ENCODE assay signal across 2 cellular contexts in the genomic region with DNA sequence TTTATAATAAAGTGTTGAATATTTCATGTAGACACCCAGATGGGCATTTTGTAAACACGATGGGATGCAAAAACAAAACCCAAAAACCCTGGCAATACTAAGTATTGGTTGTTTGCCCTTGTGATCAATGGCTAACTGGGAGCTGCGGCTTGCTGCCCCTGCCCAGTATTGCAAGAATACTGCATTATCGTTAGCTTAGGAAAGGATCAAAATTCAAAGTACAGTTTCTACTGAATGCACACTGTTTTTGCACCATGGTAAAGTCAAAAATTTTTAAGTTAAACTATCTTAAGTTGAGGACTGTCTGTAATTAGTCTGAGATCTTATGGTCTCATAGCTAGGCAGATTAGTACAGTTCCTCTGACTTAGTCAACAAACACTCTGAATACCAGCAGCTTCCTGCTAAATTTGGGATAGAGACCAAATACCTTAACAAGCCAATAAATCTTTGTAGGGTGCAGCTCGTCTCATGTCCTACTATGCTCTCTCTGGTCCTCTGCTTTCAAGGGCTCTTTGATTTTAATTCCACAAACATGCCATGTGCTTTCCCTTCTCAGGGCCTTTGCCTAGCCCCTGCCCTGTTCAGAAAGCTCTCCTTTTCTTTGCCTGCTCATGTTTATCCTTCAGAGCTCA.
A peak's percentile ranks its signal among the peaks of the same experiment; 100 is the strongest.
TF ChIP-seq lines count a peak whose summit lies in the region.

No MANE protein-coding gene starts in this region.

TF ChIP-seq in liver, 16 proteins besides CTCF, POLR2A, EP300 and RAD21:
- TF ChIP-seq NR2F2 (IDR thresholded peaks at IDR 0.05) (no peak), SP1 (IDR thresholded peaks at IDR 0.05) (peak; percentile 57), HNF4A (conservative IDR thresholded peaks at IDR 0.05) (peak; percentile 74 to 80), GABPA (IDR thresholded peaks at IDR 0.05 in 1 of 2, conservative IDR thresholded peaks at IDR 0.05 in 1 of 2) (no peak)

TF ChIP-seq in HepG2, 621 proteins besides CTCF, POLR2A, EP300 and RAD21:
- no peak for TF ChIP-seq ZNF572 (CRISPR knock-in tag; IDR thresholded peaks at IDR 0.05)
- no peak for TF ChIP-seq FLYWCH1 (CRISPR knock-in tag; IDR thresholded peaks at IDR 0.05)
- no peak for TF ChIP-seq KDM3A (CRISPR knock-in tag; IDR thresholded peaks at IDR 0.05; ENCODE audit: low read depth)
- TF ChIP-seq ZNF672 (CRISPR knock-in tag; IDR thresholded peaks at IDR 0.05), result no peak
- TF ChIP-seq SMAD1 (CRISPR knock-in tag; IDR thresholded peaks at IDR 0.05; ENCODE audit: borderline replicate concordance, low read depth), result no peak
- TF ChIP-seq ZNF790 (CRISPR knock-in tag; IDR thresholded peaks at IDR 0.05; ENCODE audit: borderline replicate concordance), result no peak
- no peak for TF ChIP-seq ZEB1 (IDR thresholded peaks at IDR 0.05; ENCODE audit: insufficient replicate concordance, low read depth)
- TF ChIP-seq ZNF614 (CRISPR knock-in tag; IDR thresholded peaks at IDR 0.05; ENCODE audit: borderline replicate concordance), result no peak
